Comparison of ENCODE assay signal across 8 cellular contexts in genomic region chr1:23916209-23917131, GRCh38. TPM values are rescaled to one million over a fixed set of nuclear protein-coding genes. Genes with fewer than 3 reads are reported as not detected.
DNase-seq lines count a peak whose midpoint lies in the region; ATAC-seq lines count a peak whose summit lies in the region.

No MANE protein-coding gene starts in this region.

- no peak overlapping the region for H3K4me3 Mint-ChIP-seq in immature natural killer cell

- peaks cover 36 to 48% of the 10 kb centered on the region in 2 donors for H3K4me1 Mint-ChIP-seq in immature natural killer cell

- ATAC-seq in GM21360 (IDR thresholded peaks at IDR 0.05; ENCODE audit: unreplicated experiment) (peak; percentile 40), GM21723 (IDR thresholded peaks at IDR 0.05; ENCODE audit: unreplicated experiment) (no peak)

- H3K27ac Mint-ChIP-seq in immature natural killer cell = peak overlapping the region in 3 of 6 donors; percentile 18 to 29 (median 24)

- peaks cover 0 to 9% (median 4%) of the 10 kb centered on the region in 3 donors for H3K27me3 Mint-ChIP-seq in immature natural killer cell (ENCODE audit: low read depth in 3 of 3)

- DNase-seq in CMK (ENCODE audit: low read depth) (peak; percentile 83), LHCN-M2 (ENCODE audit: low read depth) (peak; percentile 52), SKM-1 treated with dmso at 0.1 percent for 144 hours (lab: John Stamatoyannopoulos, UW; ENCODE audit: unreplicated experiment) (peak; percentile 91), astrocyte of the hippocampus (ENCODE audit: low read depth, low spot score) (peak; percentile 87), immature natural killer cell (peak; percentile 63 to 74 (median 70))
- peak; percentile 61 for DNase-seq in stimulated activated CD4-positive, alpha-beta T cell treated with anti-CD3 and anti-CD28 coated beads, Interleukin-15, amount 100 ng/mL, for 24 hours

- H3K36me3 Mint-ChIP-seq in immature natural killer cell = peaks cover 0 to 3% (median 0%) of the 10 kb centered on the region in 3 donors

- no peaks in the 10 kb centered on the region for H3K9me3 Mint-ChIP-seq in immature natural killer cell

RNA-seq across cellular contexts. Expression of gene CNR2, which starts 3.3 kb away (rescaled TPM):
- total RNA-seq in LHCN-M2 (2014; rRNA removed) = under 0.01 TPM in 1 of 2 replicates, not detected in the other
- polyA plus RNA-seq in LHCN-M2 (2012) = not detected
- polyA plus RNA-seq in immature natural killer cell = 10 to 100 TPM in 1 of 3 donors, 1 to 10 TPM in 2; 7.4 to 10.7 (median 9.5) TPM

RNA-seq across cellular contexts. Expression of gene PNRC2, which starts 43.2 kb away (rescaled TPM):
- 71.4 and 88.2 TPM in 2 replicates for total RNA-seq in LHCN-M2 (2014; rRNA removed)
- polyA plus RNA-seq in LHCN-M2 (2012) = 27.5 TPM
- 100 to 1,000 TPM in 2 of 3 donors, 10 to 100 TPM in 1; 89.9 to 118 (median 104) TPM for polyA plus RNA-seq in immature natural killer cell

RNA-seq across cellular contexts. Expression of gene FUCA1, which starts 48.4 kb away (rescaled TPM):
- 17.7 and 20.6 TPM in 2 replicates for total RNA-seq in LHCN-M2 (2014; rRNA removed)
- polyA plus RNA-seq in LHCN-M2 (2012) = 10.0 TPM
- polyA plus RNA-seq in immature natural killer cell = 10 to 100 TPM; 24.3 to 27.7 (median 26.1) TPM
